Comparison of ENCODE assay signal across 9 cellular contexts in the genomic region with DNA sequence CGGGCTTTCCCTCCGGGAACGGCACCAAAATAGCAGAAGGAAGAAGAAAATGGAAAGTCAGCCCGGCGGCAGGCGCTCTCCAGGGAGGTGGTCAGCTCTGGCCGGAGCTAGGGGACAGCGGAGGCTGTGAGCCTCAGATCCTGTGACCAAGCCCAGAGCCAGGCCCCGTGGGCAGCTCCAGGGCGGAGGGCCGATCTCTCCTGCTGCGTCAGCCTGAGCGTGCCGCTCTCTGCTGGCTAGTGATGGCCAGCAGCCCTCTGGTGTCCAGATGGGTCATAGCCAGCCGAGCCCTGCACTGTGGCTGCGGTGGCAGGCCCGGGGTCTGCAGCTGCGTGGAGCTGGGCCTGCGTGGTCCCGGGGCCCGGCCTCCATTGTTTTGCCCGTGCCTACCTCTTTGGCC. TPM values are rescaled to one million over a fixed set of nuclear protein-coding genes. Genes with fewer than 3 reads are reported as not detected.
DNase-seq lines count a peak whose midpoint lies in the region; ATAC-seq and TF ChIP-seq lines count a peak whose summit lies in the region.
"Had no signal": no experiment of that assay in that cellular context is flagged by ENCODE, and none has a peak within 500 bp of the region (broad histone marks: within the 10 kb centered on the region; RNA-seq: fewer than 3 reads in every experiment).

No MANE protein-coding gene starts in this region.

- H3K27me3 ChIP-seq in hepatocyte (no peaks in the 10 kb centered on the region), skeletal muscle tissue (ENCODE audit: control insufficient read depth in 3 of 3, insufficient read depth in 3 of 3, low read length in 3 of 3) (peaks cover 15 to 25% (median 16%) of the 10 kb centered on the region in 3 donors), transverse colon (peaks cover 17% of the 10 kb centered on the region)

- TF ChIP-seq POLR2A in transverse colon (IDR thresholded peaks at IDR 0.05), result no peak

- in situ Hi-C loops in astrocyte of the cerebellum (cut with HindIII; ENCODE audit: low sequenced_read_pairs), result no loop called here
- in situ Hi-C loops in transverse colon (cut with MboI; ENCODE audit: low pct_ligation_motif_present in 1 of 4, low pct_unique_long_range_greater_than_20kb in 1 of 4, low sequenced_read_pairs in 3 of 4), result no loop called here

- TF ChIP-seq EP300 in transverse colon (IDR thresholded peaks at IDR 0.05; ENCODE audit: low read depth), result no peak

- peaks cover 27% of the 10 kb centered on the region for H3K4me1 ChIP-seq in hepatocyte (ENCODE audit: insufficient read depth)
- H3K4me1 ChIP-seq in skeletal muscle tissue (ENCODE audit: control insufficient read depth in 3 of 3, insufficient read depth in 3 of 3, low read length in 3 of 3), result peaks cover 16 to 31% (median 26%) of the 10 kb centered on the region in 3 donors
- peaks cover 9 to 28% (median 18%) of the 10 kb centered on the region in 4 donors for H3K4me1 ChIP-seq in transverse colon

- TF ChIP-seq CTCF in astrocyte of the cerebellum (IDR thresholded peaks at IDR 0.05; ENCODE audit: low read depth, low read length, missing control alignments) (peak; percentile 54), hepatocyte (IDR thresholded peaks at IDR 0.05; ENCODE audit: poor library complexity) (no peak), transverse colon (IDR thresholded peaks at IDR 0.05) (no peak)

- H3K36me3 ChIP-seq in hepatocyte (replicated peaks; ENCODE audit: insufficient read depth, low read depth) (no peaks in the 10 kb centered on the region), skeletal muscle tissue (ENCODE audit: control insufficient read depth in 3 of 3, insufficient read depth in 3 of 3, low read length in 3 of 3) (no peaks in the 10 kb centered on the region), transverse colon (no peaks in the 10 kb centered on the region)

- H3K9ac ChIP-seq in skeletal muscle tissue (ENCODE audit: low read depth in 1 of 3, low read length in 3 of 3), result peak overlapping the region in 2 of 3 donors; percentile 32 to 68

- intact Hi-C loops in transverse colon (cut with DNase I; ENCODE audit: low total_unique reads), result no loop called here

- no peaks in the 10 kb centered on the region for H3K9me2 ChIP-seq in hepatocyte (replicated peaks; ENCODE audit: insufficient read depth)

- no peak overlapping the region for H3K4me2 ChIP-seq in hepatocyte

- WGBS in hepatocyte (ENCODE audit: low lambda C conversion rate, missing lambda C conversion rate), result 76% methylated on average over 22 of the region's 22 CpGs
- 89% methylated on average over 20 of the region's 22 CpGs; no CpG with 5 or more reads in 1 of the 2 donors for WGBS in transverse colon (ENCODE audit: low coverage in 1 of 2), 2 donors

- DNase-seq in GM04503 (ENCODE audit: low read depth), result peak; percentile 17
- no peak for DNase-seq in astrocyte of the cerebellum (ENCODE audit: low read depth)
- peak; percentile 20 for DNase-seq in hepatocyte (ENCODE audit: low spot score)
- DNase-seq in transverse colon, result no peak
- no peak for DNase-seq in Kasumi-1 (lab: John Stamatoyannopoulos, UW)
- no peak for DNase-seq in T-helper 2 cell
- DNase-seq: activated CD8-positive, alpha-beta memory T cell treated with anti-CD3 and anti-CD28 coated beads, Interleukin-2, amount 10 ng/mL, durations not matched to agents 7 days and 5 days had no signal

- H3K79me2 ChIP-seq in hepatocyte, result no peaks in the 10 kb centered on the region

- H3K27ac ChIP-seq in hepatocyte, result no peak overlapping the region
- H3K27ac ChIP-seq in skeletal muscle tissue (ENCODE audit: low read depth, low read length), result peak overlapping the region; percentile 54
- peak overlapping the region in 2 of 4 donors; percentile 5 to 8 for H3K27ac ChIP-seq in transverse colon

- H3K4me3 ChIP-seq in astrocyte of the cerebellum (ENCODE audit: low read depth, low read length), result no peak overlapping the region
- no peak overlapping the region for H3K4me3 ChIP-seq in hepatocyte
- H3K4me3 ChIP-seq in skeletal muscle tissue (ENCODE audit: low read length in 3 of 3), result no peak overlapping the region
- no peak overlapping the region for H3K4me3 ChIP-seq in transverse colon

- H3K9me3 ChIP-seq in hepatocyte (ENCODE audit: low read depth) (no peaks in the 10 kb centered on the region), skeletal muscle tissue (ENCODE audit: control insufficient read depth in 3 of 3, low read length in 3 of 3) (no peaks in the 10 kb centered on the region), transverse colon (no peaks in the 10 kb centered on the region)

- H4K20me1 ChIP-seq in hepatocyte (ENCODE audit: insufficient read depth, poor library complexity, severe bottlenecking), result no peaks in the 10 kb centered on the region

- no peak for ATAC-seq in GM21619 (IDR thresholded peaks at IDR 0.05; ENCODE audit: unreplicated experiment)
- ATAC-seq: activated CD8-positive, alpha-beta memory T cell treated with anti-CD3 and anti-CD28 coated beads, Interleukin-2, amount 10 ng/mL, durations not matched to agents 7 days and 5 days had no signal

- no peak overlapping the region for H2AFZ ChIP-seq in hepatocyte

RNA-seq across cellular contexts. Expression of a gene that starts 16.9 kb away (rescaled TPM):
- total RNA-seq in hepatocyte (5.3 and 8.2 TPM in 2 replicates), skeletal muscle tissue (2.1 TPM), transverse colon (100 to 1,000 TPM in 3 of 4 donors, 10 to 100 TPM in 1; 92.0 to 343 (median 134) TPM)
- 13.1 and 18.7 TPM in 2 replicates for polyA plus RNA-seq in hepatocyte

RNA-seq across cellular contexts. Expression of a gene that starts 41.5 kb away (rescaled TPM):
- total RNA-seq in hepatocyte (13.7 and 14.4 TPM in 2 replicates), skeletal muscle tissue (2.1 TPM), transverse colon (100 to 1,000 TPM in 1 of 4 donors, 10 to 100 TPM in 3; 49.2 to 121 (median 71.7) TPM)
- polyA plus RNA-seq in hepatocyte, result 8.0 and 10.1 TPM in 2 replicates

Comparison
In these comparisons a context has a peak if more than half of its experiments do, and no peak if none do; other contexts are left out.
1. DNase-seq: peak in GM04503 (single experiment) and hepatocyte (single experiment); none in astrocyte of the cerebellum (single experiment), transverse colon (single experiment), Kasumi-1 (0 of 2) and T-helper 2 cell (0 of 5).
2. RNA of a gene that starts 16.9 kb away (total RNA-seq): 92.0 to 343 TPM in transverse colon; 5.3 to 8.2 TPM in hepatocyte and 2.1 TPM in skeletal muscle tissue (single experiment); every median in the first group is over 10 times any median in the second.